Comparison of ENCODE assay signal across 35 cellular contexts in genomic region chr15:83913034-83913632, GRCh38.
"Had no signal": no experiment of that assay in that cellular context is flagged by ENCODE, and none has a peak within 500 bp of the region (broad histone marks: within the 10 kb centered on the region; RNA-seq: fewer than 3 reads in every experiment).

No MANE protein-coding gene starts in this region.

- H3K9me3 ChIP-seq: Peyer's patch had no signal

- H3K4me3 ChIP-seq: Peyer's patch had no signal

- FAIRE-seq: bronchial epithelial cell had no signal

- H3K36me3 ChIP-seq: Peyer's patch had no signal

- H3K27me3 ChIP-seq: Peyer's patch had no signal

- ATAC-seq: activated CD8-positive, alpha-beta memory T cell treated with anti-CD3 and anti-CD28 coated beads, Interleukin-2, amount 10 ng/mL, durations not matched to agents 7 days and 5 days; activated naive CD8-positive, alpha-beta T cell treated with anti-CD3 and anti-CD28 coated beads, Interleukin-2, amount 50 U/mL, for 24 hours; PC-3 had no signal

- H3K4me1 ChIP-seq: Peyer's patch had no signal

- H3K27ac ChIP-seq: Peyer's patch, RWPE1, VCaP had no signal

- DNase-seq: activated B cell treated with CpG ODN at 0.5 μM for 24 hours; activated CD4-positive, alpha-beta memory T cell treated with anti-CD3 and anti-CD28 coated beads, Interleukin-2, amount 10 ng/mL, durations not matched to agents 7 days and 5 days; activated CD4-positive, alpha-beta T cell treated with anti-CD3 and anti-CD28 coated beads for 4 hours; activated CD4-positive, alpha-beta T cell treated with anti-CD3 and anti-CD28 coated beads, Interleukin-2, amount 50 U/mL, for 1 hour; activated CD4-positive, CD25-positive, alpha-beta regulatory T cell treated with anti-CD3 and anti-CD28 coated beads, Interleukin-2, amount 50 U/mL, for 72 hours; activated CD8-positive, alpha-beta memory T cell treated with anti-CD3 and anti-CD28 coated beads for 24 hours; activated CD8-positive, alpha-beta memory T cell treated with anti-CD3 and anti-CD28 coated beads, Interleukin-2, amount 10 ng/mL, durations not matched to agents 7 days and 5 days; activated CD8-positive, alpha-beta memory T cell treated with anti-CD3 and anti-CD28 coated beads, Interleukin-2, amount 50 U/mL, for 48 hours; activated effector memory CD4-positive, alpha-beta T cell treated with Interleukin-2 at 50 U/mL for 16 hours; activated naive CD4-positive, alpha-beta T cell treated with anti-CD3 and anti-CD28 coated beads, Interleukin-2, amount 10 ng/mL, durations not matched to agents 7 days and 5 days; activated naive CD8-positive, alpha-beta T cell treated with anti-CD3 and anti-CD28 coated beads, Interleukin-2, amount 50 U/mL, for 24 hours; activated T-cell treated with anti-CD3 and anti-CD28 coated beads, Interleukin-2, amount 50 U/mL, for 48 hours; anterior cingulate cortex; caudate nucleus; cerebellar nuclear complex; NCI-H1105 treated with DMSO at 0.1 percent for 48 hours; NCI-H1436; NCI-H1694; NCI-H2029; NCI-H2107; NCI-H2171; NCI-H510A; NCI-H526; NCI-H748 treated with DMSO at 0.1 percent for 48 hours; NK-92 treated with Interleukin-12 subunit alpha and Interleukin-12 subunit beta, amount 100 ng/mL, for 24 hours; PC-3; Peyer's patch; Right ventricle myocardium superior; SW 1271; T-helper 1 cell; T-helper 2 cell; T-helper 9 cell had no signal
